8 cellular contexts compared by ENCODE assay signal in the genomic region with DNA sequence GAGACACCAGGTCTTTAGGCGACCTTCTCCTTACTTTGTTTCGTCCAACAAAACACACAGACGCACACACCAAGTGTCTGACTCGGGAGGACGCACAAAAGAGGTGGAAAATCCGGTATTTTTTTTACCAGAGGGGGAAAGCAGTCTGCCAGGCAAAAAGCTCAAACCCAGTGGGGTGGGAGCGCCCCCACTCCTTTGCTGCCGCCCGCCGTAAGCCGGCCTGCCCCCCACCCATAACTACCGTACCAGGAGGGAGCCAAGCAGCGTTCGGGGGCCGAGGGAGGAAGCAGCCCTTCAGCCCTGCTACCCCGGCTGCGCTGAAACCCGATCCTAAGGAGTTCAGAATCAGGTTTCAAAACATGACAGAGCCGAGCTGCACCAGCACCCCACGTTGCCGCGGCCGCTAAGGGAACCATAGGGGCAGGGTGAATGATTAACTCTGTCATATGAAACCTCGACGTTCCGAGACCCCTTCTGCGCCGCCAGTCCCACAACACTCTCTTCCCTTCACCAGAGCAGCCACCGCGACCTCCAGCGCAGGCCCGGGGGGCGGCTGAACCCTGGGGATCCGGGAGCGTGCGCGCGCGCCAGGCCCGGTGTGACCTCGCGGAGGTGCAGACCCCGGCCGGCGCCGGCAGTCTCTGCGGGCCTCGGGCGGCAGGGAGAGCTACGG. TPM values are rescaled to one million over a fixed set of nuclear protein-coding genes. Genes with fewer than 3 reads are reported as not detected.
A peak's percentile ranks its signal among the peaks of the same experiment; 100 is the strongest.
DNase-seq lines count a peak whose midpoint lies in the region; ATAC-seq lines count a peak whose summit lies in the region.

No MANE protein-coding gene starts in this region.

- H3K4me3 Mint-ChIP-seq in activated naive CD8-positive, alpha-beta T cell, result peak overlapping the region; percentile 88

- H3K9ac ChIP-seq in NT2/D1 (ENCODE audit: insufficient read length, low read depth), result peak overlapping the region; percentile 86

- H3K36me3 Mint-ChIP-seq in activated naive CD8-positive, alpha-beta T cell, result no peaks in the 10 kb centered on the region

- H3K4me1 Mint-ChIP-seq in activated naive CD8-positive, alpha-beta T cell (ENCODE audit: low read depth), result peaks cover 18% of the 10 kb centered on the region

- under 1% methylated on average over 50 of the region's 50 CpGs for WGBS in right cardiac atrium

- intact Hi-C loops in right cardiac atrium (cut with DNase I) (loop anchor here in 1 of 4 donors (10.0 kb wide), 1 partner anchor 523 kb away; no protein-coding TSS in a partner anchor), sciatic nerve (cut with DNase I) (loop anchor here (10.0 kb wide), 1 partner anchor 67 kb away; no protein-coding TSS in a partner anchor)

- H3K4me3 ChIP-seq in NT2/D1 (ENCODE audit: insufficient read length, low read depth) (peak overlapping the region; percentile 88), right cardiac atrium (ENCODE audit: low read length) (peak overlapping the region; percentile 62)

- H3K4me1 ChIP-seq in NT2/D1 (ENCODE audit: insufficient read depth, insufficient read length) (peaks cover 6% of the 10 kb centered on the region), right cardiac atrium (ENCODE audit: control insufficient read depth, insufficient read depth, low read length) (no peaks in the 10 kb centered on the region)

- peak; percentile 74 for DNase-seq in EL
- DNase-seq in NT2/D1 (ENCODE audit: low read depth, low spot score), result no peak
- peak in 2 of 3 donors; percentile 49 to 60 for DNase-seq in right cardiac atrium
- DNase-seq in sciatic nerve (ENCODE audit: low spot score), result no peak
- DNase-seq in SKM-1 (lab: John Stamatoyannopoulos, UW; ENCODE audit: unreplicated experiment), result no peak

- peaks cover 39% of the 10 kb centered on the region for H3K27me3 Mint-ChIP-seq in activated naive CD8-positive, alpha-beta T cell

- H3K9me3 ChIP-seq in NT2/D1 (ENCODE audit: insufficient read depth, low read length) (no peaks in the 10 kb centered on the region), right cardiac atrium (ENCODE audit: control insufficient read depth, low read length) (no peaks in the 10 kb centered on the region)

- no peaks in the 10 kb centered on the region for H3K27me3 ChIP-seq in NT2/D1 (ENCODE audit: insufficient read depth, insufficient read length)
- H3K27me3 ChIP-seq in right cardiac atrium (ENCODE audit: control insufficient read depth, insufficient read depth), result no peaks in the 10 kb centered on the region

- no peak overlapping the region for H3K27ac Mint-ChIP-seq in activated naive CD8-positive, alpha-beta T cell

- H3K36me3 ChIP-seq in NT2/D1 (ENCODE audit: insufficient read depth, insufficient read length, low read length), result peaks cover 29% of the 10 kb centered on the region

- no peaks in the 10 kb centered on the region for H3K9me3 Mint-ChIP-seq in activated naive CD8-positive, alpha-beta T cell (ENCODE audit: low read depth)

- no peak overlapping the region for H3K27ac ChIP-seq in right cardiac atrium (ENCODE audit: low read length)

- ATAC-seq in HG03025 (IDR thresholded peaks at IDR 0.05; ENCODE audit: low FRiP score, unreplicated experiment) (peak; percentile 46), right cardiac atrium (peak; percentile 19 to 30), sciatic nerve (peak; percentile 27), GM21360 (IDR thresholded peaks at IDR 0.05; ENCODE audit: unreplicated experiment) (no peak)

RNA-seq across cellular contexts. Expression of gene SIX4, which starts 1.9 kb away (rescaled TPM):
- total RNA-seq in right cardiac atrium (1 to 10 TPM; 2.1 to 4.1 (median 3.4) TPM), sciatic nerve (2.2 TPM)
- polyA plus RNA-seq in right cardiac atrium, result 1.1 TPM

RNA-seq across cellular contexts. Expression of gene MNAT1, which starts 12.3 kb away (rescaled TPM):
- 10 to 100 TPM; 25.9 to 29.3 (median 29.0) TPM for total RNA-seq in right cardiac atrium
- polyA plus RNA-seq in right cardiac atrium, result 27.8 TPM
- 39.9 TPM for total RNA-seq in sciatic nerve

Comparison
In these comparisons a context has a peak if more than half of its experiments do, and no peak if none do; other contexts are left out.
1. DNase-seq: peak in EL (single experiment) and right cardiac atrium (2 of 3); none in NT2/D1 (single experiment), sciatic nerve (single experiment) and SKM-1 (single experiment).